ENCODE assay signal across 12 cellular contexts in genomic region chr11:35190804-35191348, GRCh38. TPM values are rescaled to one million over a fixed set of nuclear protein-coding genes. Genes with fewer than 3 reads are reported as not detected.
A peak's percentile ranks its signal among the peaks of the same experiment; 100 is the strongest.
DNase-seq lines count a peak whose midpoint lies in the region; ATAC-seq and TF ChIP-seq lines count a peak whose summit lies in the region.
"Had no signal": no experiment of that assay in that cellular context is flagged by ENCODE, and none has a peak within 500 bp of the region (broad histone marks: within the 10 kb centered on the region; RNA-seq: fewer than 3 reads in every experiment).

No MANE protein-coding gene starts in this region.

- H2BK120ac ChIP-seq in mesenchymal stem cell (ENCODE audit: low read depth, low read length) = peak overlapping the region; percentile 81

- H3K4ac ChIP-seq in mesenchymal stem cell (ENCODE audit: low read depth in 1 of 2, low read length in 2 of 2) = peak overlapping the region; percentile 77 to 83

- H2AK5ac ChIP-seq in mesenchymal stem cell (ENCODE audit: low read length, severe bottlenecking) = no peak overlapping the region

- H3K36me3 ChIP-seq in mesenchymal stem cell (ENCODE audit: control insufficient read depth in 1 of 2, insufficient read depth in 2 of 2, low read depth in 1 of 2, low read length in 2 of 2) (peaks cover 22 to 99% of the 10 kb centered on the region in 2 experiments), upper lobe of right lung (peaks cover 70% of the 10 kb centered on the region)

- H3K36me3 Mint-ChIP-seq in activated naive CD8-positive, alpha-beta T cell = peaks cover 55% of the 10 kb centered on the region
- peaks cover 88% of the 10 kb centered on the region for H3K36me3 Mint-ChIP-seq in activated naive CD8-positive, alpha-beta T cell treated with anti-CD3 and anti-CD28 coated beads for 36 hours
- peaks cover 100% of the 10 kb centered on the region for H3K36me3 Mint-ChIP-seq in activated T-helper 17 cell treated with anti-CD3 and anti-CD28 coated beads, Interleukin-2, amount 50 U/mL, for 72 hours (ENCODE audit: low read depth)

- H2AFZ ChIP-seq in mesenchymal stem cell (ENCODE audit: low read depth, low read length) = no peak overlapping the region

- H3K4me3 ChIP-seq in mesenchymal stem cell (ENCODE audit: insufficient read depth in 1 of 2, low read depth in 1 of 2, low read length in 2 of 2) = no peak overlapping the region
- H3K4me3 ChIP-seq in upper lobe of right lung = no peak overlapping the region
- H3K4me3 ChIP-seq: BLaER1 had no signal

- 18% methylated on average over 5 of the region's 6 CpGs for WGBS in mesenchymal stem cell

- no peaks in the 10 kb centered on the region for H3K27me3 ChIP-seq in mesenchymal stem cell (ENCODE audit: control insufficient read depth in 1 of 2, insufficient read depth in 1 of 2, low read length in 2 of 2)
- H3K27me3 ChIP-seq in upper lobe of right lung = no peaks in the 10 kb centered on the region
- H3K27me3 ChIP-seq: BLaER1 had no signal

- DNase-seq in activated naive CD8-positive, alpha-beta T cell treated with anti-CD3 and anti-CD28 coated beads for 36 hours = no peak
- DNase-seq in mesenchymal stem cell (peak; percentile 92), upper lobe of right lung (no peak), putamen (ENCODE audit: low spot score) (no peak), NCI-H774 (lab: John Stamatoyannopoulos, UW) (no peak)
- DNase-seq: activated CD8-positive, alpha-beta memory T cell treated with anti-CD3 and anti-CD28 coated beads, Interleukin-2, amount 10 ng/mL, durations not matched to agents 7 days and 5 days; NCI-H1105; NCI-H526 had no signal

- peak overlapping the region; percentile 74 for H3K27ac Mint-ChIP-seq in activated naive CD8-positive, alpha-beta T cell
- no peak overlapping the region for H3K27ac Mint-ChIP-seq in activated naive CD8-positive, alpha-beta T cell treated with anti-CD3 and anti-CD28 coated beads for 36 hours
- H3K27ac Mint-ChIP-seq in activated T-helper 17 cell treated with anti-CD3 and anti-CD28 coated beads, Interleukin-2, amount 50 U/mL, for 72 hours = no peak overlapping the region
- H3K27ac Mint-ChIP-seq: activated CD8-positive, alpha-beta memory T cell treated with anti-CD3 and anti-CD28 coated beads, Interleukin-2, amount 10 ng/mL, durations not matched to agents 7 days and 5 days had no signal

- H3K79me1 ChIP-seq in mesenchymal stem cell (replicated peaks; ENCODE audit: low read length, poor library complexity, severe bottlenecking) = peaks cover 17% of the 10 kb centered on the region

- intact Hi-C loops in upper lobe of right lung (cut with DNase I) = no loop called here

- H3K27ac ChIP-seq in mesenchymal stem cell (ENCODE audit: low read length, poor library complexity, severe bottlenecking) (no peak overlapping the region), upper lobe of right lung (peak overlapping the region; percentile 47)
- H3K27ac ChIP-seq: BLaER1 had no signal

- H3K4me1 ChIP-seq in mesenchymal stem cell (ENCODE audit: control insufficient read depth, insufficient read depth, low read depth, low read length) (peaks cover 4% of the 10 kb centered on the region), upper lobe of right lung (peaks cover 39% of the 10 kb centered on the region)
- H3K4me1 ChIP-seq: BLaER1 had no signal

- no peak for TF ChIP-seq CTCF in upper lobe of right lung (IDR thresholded peaks at IDR 0.05)

- no peaks in the 10 kb centered on the region for H3K27me3 Mint-ChIP-seq in activated naive CD8-positive, alpha-beta T cell
- no peaks in the 10 kb centered on the region for H3K27me3 Mint-ChIP-seq in activated naive CD8-positive, alpha-beta T cell treated with anti-CD3 and anti-CD28 coated beads for 36 hours
- no peaks in the 10 kb centered on the region for H3K27me3 Mint-ChIP-seq in activated T-helper 17 cell treated with anti-CD3 and anti-CD28 coated beads, Interleukin-2, amount 50 U/mL, for 72 hours
- H3K27me3 Mint-ChIP-seq: activated CD8-positive, alpha-beta memory T cell treated with anti-CD3 and anti-CD28 coated beads, Interleukin-2, amount 10 ng/mL, durations not matched to agents 7 days and 5 days had no signal

- no peak overlapping the region for H4K8ac ChIP-seq in mesenchymal stem cell (ENCODE audit: low read length)

- H3K18ac ChIP-seq in mesenchymal stem cell (ENCODE audit: low read depth in 1 of 2, low read length in 2 of 2) = peak overlapping the region in 1 of 2 experiments; percentile 79

- no peak overlapping the region for H4K91ac ChIP-seq in mesenchymal stem cell (ENCODE audit: low read length)

- H2BK12ac ChIP-seq in mesenchymal stem cell (ENCODE audit: low read length in 2 of 2) = no peak overlapping the region

- no peak overlapping the region for H2BK15ac ChIP-seq in mesenchymal stem cell (ENCODE audit: low read depth, poor library complexity, severe bottlenecking)

- no peak overlapping the region for H3K9ac ChIP-seq in mesenchymal stem cell (ENCODE audit: low read length)
- H3K9ac ChIP-seq: BLaER1 had no signal

- ATAC-seq in activated T-helper 17 cell treated with anti-CD3 and anti-CD28 coated beads, Interleukin-2, amount 50 U/mL, for 72 hours (replicated peaks) = peak; percentile 29
- ATAC-seq in upper lobe of right lung (peak; percentile 72), HG02981 (IDR thresholded peaks at IDR 0.05; ENCODE audit: unreplicated experiment) (no peak)
- ATAC-seq: activated CD8-positive, alpha-beta memory T cell treated with anti-CD3 and anti-CD28 coated beads, Interleukin-2, amount 10 ng/mL, durations not matched to agents 7 days and 5 days had no signal

- H3K9me3 ChIP-seq in mesenchymal stem cell (ENCODE audit: control insufficient read depth, low read length) (no peaks in the 10 kb centered on the region), upper lobe of right lung (no peaks in the 10 kb centered on the region)

- H3K4me2 ChIP-seq in mesenchymal stem cell (ENCODE audit: low read length, poor library complexity, severe bottlenecking) = no peak overlapping the region
- H3K4me2 ChIP-seq: BLaER1 had no signal

- peaks cover 88% of the 10 kb centered on the region for H3K4me1 Mint-ChIP-seq in activated naive CD8-positive, alpha-beta T cell (ENCODE audit: low read depth)
- peaks cover 79% of the 10 kb centered on the region for H3K4me1 Mint-ChIP-seq in activated naive CD8-positive, alpha-beta T cell treated with anti-CD3 and anti-CD28 coated beads for 36 hours
- H3K4me1 Mint-ChIP-seq in activated T-helper 17 cell treated with anti-CD3 and anti-CD28 coated beads, Interleukin-2, amount 50 U/mL, for 72 hours = peaks cover 35% of the 10 kb centered on the region

- no peak overlapping the region for H2BK5ac ChIP-seq in mesenchymal stem cell (ENCODE audit: low read depth, low read length, poor library complexity, severe bottlenecking)

- H3K23ac ChIP-seq in mesenchymal stem cell (ENCODE audit: low read length in 2 of 2) = no peak overlapping the region

- H3K14ac ChIP-seq in mesenchymal stem cell (ENCODE audit: low read length in 2 of 2) = no peak overlapping the region

- no peak overlapping the region for H3K4me3 Mint-ChIP-seq in activated naive CD8-positive, alpha-beta T cell
- H3K4me3 Mint-ChIP-seq in activated naive CD8-positive, alpha-beta T cell treated with anti-CD3 and anti-CD28 coated beads for 36 hours = no peak overlapping the region
- no peak overlapping the region for H3K4me3 Mint-ChIP-seq in activated T-helper 17 cell treated with anti-CD3 and anti-CD28 coated beads, Interleukin-2, amount 50 U/mL, for 72 hours
- H3K4me3 Mint-ChIP-seq: activated CD8-positive, alpha-beta memory T cell treated with anti-CD3 and anti-CD28 coated beads, Interleukin-2, amount 10 ng/mL, durations not matched to agents 7 days and 5 days had no signal

- H3K9me3 Mint-ChIP-seq in activated naive CD8-positive, alpha-beta T cell (ENCODE audit: low read depth) = no peaks in the 10 kb centered on the region
- H3K9me3 Mint-ChIP-seq in activated naive CD8-positive, alpha-beta T cell treated with anti-CD3 and anti-CD28 coated beads for 36 hours = no peaks in the 10 kb centered on the region
- no peaks in the 10 kb centered on the region for H3K9me3 Mint-ChIP-seq in activated T-helper 17 cell treated with anti-CD3 and anti-CD28 coated beads, Interleukin-2, amount 50 U/mL, for 72 hours

RNA-seq across cellular contexts. Expression of gene CD44, which starts 51.9 kb away (rescaled TPM):
- 100 to 1,000 TPM; 380 to 428 TPM for total RNA-seq in activated naive CD8-positive, alpha-beta T cell treated with anti-CD3 and anti-CD28 coated beads for 36 hours
- 100 to 1,000 TPM; 408 to 664 TPM for total RNA-seq in activated T-helper 17 cell treated with anti-CD3 and anti-CD28 coated beads, Interleukin-2, amount 50 U/mL, for 72 hours
- 1,373 TPM for polyA plus RNA-seq in mesenchymal stem cell (2013, experiment 1 of 2)
- polyA plus RNA-seq in mesenchymal stem cell (2013, experiment 2 of 2) = 1,315 TPM
- total RNA-seq in upper lobe of right lung = 548 TPM
